12 cellular contexts compared by ENCODE assay signal in genomic region chr22:23072035-23072910, GRCh38. TPM values are rescaled to one million over a fixed set of nuclear protein-coding genes. Genes with fewer than 3 reads are reported as not detected.
DNase-seq lines count a peak whose midpoint lies in the region; ATAC-seq and TF ChIP-seq lines count a peak whose summit lies in the region.
"Had no signal": no experiment of that assay in that cellular context is flagged by ENCODE, and none has a peak within 500 bp of the region (broad histone marks: within the 10 kb centered on the region; RNA-seq: fewer than 3 reads in every experiment).

No MANE protein-coding gene starts in this region.

- H3K36me3 ChIP-seq in heart right ventricle (no peaks in the 10 kb centered on the region), aorta (ENCODE audit: control insufficient read depth in 1 of 2, insufficient read depth in 2 of 2, low read length in 1 of 2) (no peaks in the 10 kb centered on the region), gastrocnemius medialis (no peaks in the 10 kb centered on the region)
- no peaks in the 10 kb centered on the region for H3K36me3 ChIP-seq in naive thymus-derived CD4-positive, alpha-beta T cell (ENCODE audit: control insufficient read depth in 2 of 3, insufficient read depth in 3 of 3, low read length in 3 of 3)
- H3K36me3 ChIP-seq: pancreas had no signal

- H3K27ac Mint-ChIP-seq in naive thymus-derived CD4-positive, alpha-beta T cell: peak overlapping the region in 2 of 9 donors; percentile 25 to 90

- no peak for TF ChIP-seq POLR2A in gastrocnemius medialis (IDR thresholded peaks at IDR 0.05)

- peaks cover 5 to 25% (median 16%) of the 10 kb centered on the region in 7 donors for H3K4me1 Mint-ChIP-seq in naive thymus-derived CD4-positive, alpha-beta T cell

- H3K36me3 Mint-ChIP-seq in naive thymus-derived CD4-positive, alpha-beta T cell: no peaks in the 10 kb centered on the region

- in situ Hi-C loops in astrocyte of the spinal cord (cut with HindIII; ENCODE audit: low sequenced_read_pairs): no loop called here
- in situ Hi-C loops in gastrocnemius medialis (cut with MboI; ENCODE audit: low sequenced_read_pairs in 4 of 4): no loop called here

- H3K9me3 Mint-ChIP-seq in naive thymus-derived CD4-positive, alpha-beta T cell: peaks cover 0 to 1% (median 0%) of the 10 kb centered on the region in 11 donors

- TF ChIP-seq CTCF in heart right ventricle (IDR thresholded peaks at IDR 0.05) (no peak), astrocyte of the spinal cord (IDR thresholded peaks at IDR 0.05; ENCODE audit: low read depth, low read length) (no peak), gastrocnemius medialis (IDR thresholded peaks at IDR 0.05 in 4 of 5, conservative IDR thresholded peaks at IDR 0.05 in 1 of 5) (no peak)

- ATAC-seq in Right ventricle myocardium superior (ENCODE audit: poor library complexity) (no peak), heart right ventricle (no peak), aorta (ENCODE audit: low FRiP score) (no peak), gastrocnemius medialis (no peak), HG02759 (IDR thresholded peaks at IDR 0.05; ENCODE audit: unreplicated experiment) (no peak)
- no peak for ATAC-seq in naive thymus-derived CD4-positive, alpha-beta T cell
- ATAC-seq: pancreas had no signal

- intact Hi-C loops in Right ventricle myocardium superior (cut with DNase I) (no loop called here), heart right ventricle (cut with DNase I) (no loop called here), aorta (cut with DNase I) (loop anchor here in 1 of 2 donors (5.0 kb wide), 1 partner anchor 70 kb away; the partner anchor contains the start of gene RSPH14), gastrocnemius medialis (cut with DNase I; ENCODE audit: low total_unique reads) (no loop called here)
- intact Hi-C loops in naive thymus-derived CD4-positive, alpha-beta T cell (cut with micrococcal nuclease): loop anchor here in 1 of 2 donors (5.0 kb wide), 1 partner anchor 55 kb away; no protein-coding TSS in a partner anchor

- DNase-seq in Right ventricle myocardium superior: peak; percentile 18
- DNase-seq in heart right ventricle: no peak
- DNase-seq in astrocyte of the spinal cord (ENCODE audit: low read depth, low spot score): peak; percentile 3
- no peak for DNase-seq in naive thymus-derived CD4-positive, alpha-beta T cell
- DNase-seq in aorta: peak; percentile 24 to 57
- no peak for DNase-seq in SHP77 treated with DMSO at 0.1 percent for 48 hours (lab: John Stamatoyannopoulos, UW)
- DNase-seq in gastrocnemius medialis: no peak
- DNase-seq: kidney glomerular epithelial cell, MM.1S, WERI-Rb-1 had no signal

- WGBS in heart right ventricle, 2 donors: 92 to 95% methylated on average over 11 of the region's 11 CpGs
- 81 to 87% methylated on average over 11 of the region's 11 CpGs for WGBS in aorta, 2 donors

- peak overlapping the region in 8 of 10 donors; percentile 21 to 81 (median 44) for H3K4me3 Mint-ChIP-seq in naive thymus-derived CD4-positive, alpha-beta T cell

- POLR2A ChIA-PET in naive thymus-derived CD4-positive, alpha-beta T cell (lab: Charles Lee): no interaction called here

- H3K27me3 ChIP-seq in heart right ventricle (peaks cover 0 to 36% (median 0%) of the 10 kb centered on the region in 7 donors), aorta (ENCODE audit: control insufficient read depth in 1 of 2, insufficient read depth in 2 of 2, low read length in 1 of 2) (no peaks in the 10 kb centered on the region), gastrocnemius medialis (no peaks in the 10 kb centered on the region)
- H3K27me3 ChIP-seq in naive thymus-derived CD4-positive, alpha-beta T cell (ENCODE audit: control insufficient read depth in 2 of 2, insufficient read depth in 2 of 2, low read length in 2 of 2): no peaks in the 10 kb centered on the region
- H3K27me3 ChIP-seq: pancreas had no signal

- CTCF ChIA-PET in naive thymus-derived CD4-positive, alpha-beta T cell (lab: Charles Lee): no interaction called here

- H3K4me1 ChIP-seq in heart right ventricle (peaks cover 0 to 40% (median 17%) of the 10 kb centered on the region in 9 donors), aorta (ENCODE audit: control insufficient read depth in 1 of 2, insufficient read depth in 2 of 2, low read length in 2 of 2) (no peaks in the 10 kb centered on the region), gastrocnemius medialis (peaks cover 6 to 7% of the 10 kb centered on the region in 2 donors)
- peaks cover 9 to 10% of the 10 kb centered on the region in 2 donors for H3K4me1 ChIP-seq in naive thymus-derived CD4-positive, alpha-beta T cell (ENCODE audit: control insufficient read depth in 2 of 2, insufficient read depth in 2 of 2, low read length in 2 of 2)

- H3K4me3 ChIP-seq in heart right ventricle (no peak overlapping the region), astrocyte of the spinal cord (ENCODE audit: low read depth, low read length) (no peak overlapping the region), aorta (ENCODE audit: low read length in 2 of 2) (no peak overlapping the region), gastrocnemius medialis (no peak overlapping the region)
- H3K4me3 ChIP-seq in naive thymus-derived CD4-positive, alpha-beta T cell (ENCODE audit: low read length): no peak overlapping the region

- peaks cover 0 to 45% (median 9%) of the 10 kb centered on the region in 5 donors for H3K27me3 Mint-ChIP-seq in naive thymus-derived CD4-positive, alpha-beta T cell

- no peaks in the 10 kb centered on the region for H3K9me3 ChIP-seq in heart right ventricle
- H3K9me3 ChIP-seq in naive thymus-derived CD4-positive, alpha-beta T cell (ENCODE audit: control insufficient read depth in 2 of 3, low read length in 3 of 3): no peaks in the 10 kb centered on the region
- no peaks in the 10 kb centered on the region for H3K9me3 ChIP-seq in aorta (ENCODE audit: control insufficient read depth, low read length)
- H3K9me3 ChIP-seq in gastrocnemius medialis: no peaks in the 10 kb centered on the region
- H3K9me3 ChIP-seq: pancreas had no signal

- H3K27ac ChIP-seq in heart right ventricle (no peak overlapping the region), aorta (ENCODE audit: low read depth in 1 of 2, low read length in 2 of 2) (no peak overlapping the region), gastrocnemius medialis (no peak overlapping the region)
- H3K27ac ChIP-seq in naive thymus-derived CD4-positive, alpha-beta T cell (ENCODE audit: low read depth, low read length): no peak overlapping the region
- H3K27ac ChIP-seq: pancreas had no signal

RNA-seq across cellular contexts. Expression of gene GNAZ, which starts 2.0 kb away (rescaled TPM):
- total RNA-seq in Right ventricle myocardium superior: 3.1 TPM
- total RNA-seq in heart right ventricle: 1 to 10 TPM; 1.5 to 4.2 (median 2.6) TPM
- 1 to 10 TPM; 1.3 to 2.1 TPM for polyA plus RNA-seq in heart right ventricle
- total RNA-seq in naive thymus-derived CD4-positive, alpha-beta T cell: 1 to 10 TPM in 1 of 5 experiments, under 1 TPM in 3, not detected in 1; 0.12 to 2.0 (median 0.31) TPM
- polyA plus RNA-seq in naive thymus-derived CD4-positive, alpha-beta T cell: not detected
- total RNA-seq in aorta: 1 to 10 TPM; 5.8 to 6.1 TPM
- 1 to 10 TPM in 1 of 2 donors, under 1 TPM in 1; 0.84 to 1.4 TPM for polyA plus RNA-seq in aorta
- total RNA-seq in gastrocnemius medialis: 1 to 10 TPM in 3 of 4 donors, under 1 TPM in 1; 0.92 to 3.1 (median 2.6) TPM

Comparison
In these comparisons a context has a peak if more than half of its experiments do, and no peak if none do; other contexts are left out.
1. DNase-seq: peak in Right ventricle myocardium superior (single experiment), astrocyte of the spinal cord (single experiment) and aorta (2 of 2); none in heart right ventricle (0 of 2), naive thymus-derived CD4-positive, alpha-beta T cell (0 of 9), SHP77 treated with DMSO at 0.1 percent for 48 hours (single experiment) and gastrocnemius medialis (0 of 2).